Comparison of ENCODE assay signal across 1 cellular context in genomic region chr4:10456270-10457254, GRCh38.
A peak's percentile ranks its signal among the peaks of the same experiment; 100 is the strongest.
TF ChIP-seq lines count a peak whose summit lies in the region.

No MANE protein-coding gene starts in this region.

TF ChIP-seq in GM12878, 131 proteins besides CTCF, POLR2A, EP300 and RAD21 (continued from another document and continues in another):
- no peak for TF ChIP-seq CUX1 (IDR thresholded peaks at IDR 0.05; ENCODE audit: insufficient replicate concordance, low read depth, low read length)
- peak; percentile 83 for TF ChIP-seq IKZF1 (conservative IDR thresholded peaks at IDR 0.05)
- TF ChIP-seq SPI1 (IDR thresholded peaks at IDR 0.05; ENCODE audit: borderline replicate concordance, insufficient read depth, low read depth, low read length), result no peak
- TF ChIP-seq CBX5 (IDR thresholded peaks at IDR 0.05; ENCODE audit: low read depth), result peak; percentile 89; the same call in 1 of the 2 replicates
- TF ChIP-seq, protein P1, sequence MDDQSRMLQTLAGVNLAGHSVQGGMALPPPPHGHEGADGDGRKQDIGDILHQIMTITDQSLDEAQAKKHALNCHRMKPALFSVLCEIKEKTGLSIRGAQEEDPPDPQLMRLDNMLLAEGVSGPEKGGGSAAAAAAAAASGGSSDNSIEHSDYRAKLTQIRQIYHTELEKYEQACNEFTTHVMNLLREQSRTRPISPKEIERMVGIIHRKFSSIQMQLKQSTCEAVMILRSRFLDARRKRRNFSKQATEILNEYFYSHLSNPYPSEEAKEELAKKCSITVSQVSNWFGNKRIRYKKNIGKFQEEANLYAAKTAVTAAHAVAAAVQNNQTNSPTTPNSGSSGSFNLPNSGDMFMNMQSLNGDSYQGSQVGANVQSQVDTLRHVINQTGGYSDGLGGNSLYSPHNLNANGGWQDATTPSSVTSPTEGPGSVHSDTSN (IDR thresholded peaks at IDR 0.05; ENCODE audit: insufficient replicate concordance, low read depth, low read length), result no peak
- TF ChIP-seq LARP7 (IDR thresholded peaks at IDR 0.05), result peak; percentile 53
- TF ChIP-seq ZBTB4 (CRISPR knock-in tag; IDR thresholded peaks at IDR 0.05), result no peak
- TF ChIP-seq GATAD2B (conservative IDR thresholded peaks at IDR 0.05; ENCODE audit: low read depth), result peak; percentile 91; the same call in 1 of the 2 replicates
- TF ChIP-seq KLF5 (IDR thresholded peaks at IDR 0.05; ENCODE audit: partially characterized antibody), result peak; percentile 32
- TF ChIP-seq NFYA (IDR thresholded peaks at IDR 0.05; ENCODE audit: borderline replicate concordance, low read depth, low read length), result no peak
- TF ChIP-seq BCLAF1 (IDR thresholded peaks at IDR 0.05), result 0 out of 2 replicates have a peak, but pooled peaks have one; percentile 28
- no peak for TF ChIP-seq HDAC2 (IDR thresholded peaks at IDR 0.05)
- 0 out of 2 replicates have a peak, but pooled peaks have one; percentile 26 for TF ChIP-seq ELK1 (IDR thresholded peaks at IDR 0.05; ENCODE audit: low read depth, low read length)
- TF ChIP-seq, protein P2, sequence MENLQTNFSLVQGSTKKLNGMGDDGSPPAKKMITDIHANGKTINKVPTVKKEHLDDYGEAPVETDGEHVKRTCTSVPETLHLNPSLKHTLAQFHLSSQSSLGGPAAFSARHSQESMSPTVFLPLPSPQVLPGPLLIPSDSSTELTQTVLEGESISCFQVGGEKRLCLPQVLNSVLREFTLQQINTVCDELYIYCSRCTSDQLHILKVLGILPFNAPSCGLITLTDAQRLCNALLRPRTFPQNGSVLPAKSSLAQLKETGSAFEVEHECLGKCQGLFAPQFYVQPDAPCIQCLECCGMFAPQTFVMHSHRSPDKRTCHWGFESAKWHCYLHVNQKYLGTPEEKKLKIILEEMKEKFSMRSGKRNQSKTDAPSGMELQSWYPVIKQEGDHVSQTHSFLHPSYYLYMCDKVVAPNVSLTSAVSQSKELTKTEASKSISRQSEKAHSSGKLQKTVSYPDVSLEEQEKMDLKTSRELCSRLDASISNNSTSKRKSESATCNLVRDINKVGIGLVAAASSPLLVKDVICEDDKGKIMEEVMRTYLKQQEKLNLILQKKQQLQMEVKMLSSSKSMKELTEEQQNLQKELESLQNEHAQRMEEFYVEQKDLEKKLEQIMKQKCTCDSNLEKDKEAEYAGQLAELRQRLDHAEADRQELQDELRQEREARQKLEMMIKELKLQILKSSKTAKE (IDR thresholded peaks at IDR 0.05; ENCODE audit: low read depth, poor library complexity, severe bottlenecking), result no peak
- no peak for TF ChIP-seq MYC (IDR thresholded peaks at IDR 0.05; ENCODE audit: insufficient read depth, insufficient read length, insufficient replicate concordance, low read length, severe bottlenecking)
- no peak for TF ChIP-seq SUZ12 (IDR thresholded peaks at IDR 0.05; ENCODE audit: unreplicated experiment)
- TF ChIP-seq EGR1 (IDR thresholded peaks at IDR 0.05; ENCODE audit: borderline replicate concordance in 1 of 2, low read depth in 2 of 2, low read length in 2 of 2), result peak in 1 of 2 experiments; percentile 33; a peak in 1 of 3 replicates
- TF ChIP-seq JUND (IDR thresholded peaks at IDR 0.05; ENCODE audit: low read depth, low read length), result no peak
- TF ChIP-seq, protein P3, sequence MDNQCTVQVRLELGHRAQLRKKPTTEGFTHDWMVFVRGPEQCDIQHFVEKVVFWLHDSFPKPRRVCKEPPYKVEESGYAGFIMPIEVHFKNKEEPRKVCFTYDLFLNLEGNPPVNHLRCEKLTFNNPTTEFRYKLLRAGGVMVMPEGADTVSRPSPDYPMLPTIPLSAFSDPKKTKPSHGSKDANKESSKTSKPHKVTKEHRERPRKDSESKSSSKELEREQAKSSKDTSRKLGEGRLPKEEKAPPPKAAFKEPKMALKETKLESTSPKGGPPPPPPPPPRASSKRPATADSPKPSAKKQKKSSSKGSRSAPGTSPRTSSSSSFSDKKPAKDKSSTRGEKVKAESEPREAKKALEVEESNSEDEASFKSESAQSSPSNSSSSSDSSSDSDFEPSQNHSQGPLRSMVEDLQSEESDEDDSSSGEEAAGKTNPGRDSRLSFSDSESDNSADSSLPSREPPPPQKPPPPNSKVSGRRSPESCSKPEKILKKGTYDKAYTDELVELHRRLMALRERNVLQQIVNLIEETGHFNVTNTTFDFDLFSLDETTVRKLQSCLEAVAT (IDR thresholded peaks at IDR 0.05), result peak; percentile 85
- no peak for TF ChIP-seq SP1 (IDR thresholded peaks at IDR 0.05; ENCODE audit: low read depth, low read length)
- peak; percentile 91 for TF ChIP-seq ZNF207 (IDR thresholded peaks at IDR 0.05; ENCODE audit: borderline replicate concordance)
- peak; percentile 52; the same call in 1 of the 2 replicates for TF ChIP-seq SIN3A (IDR thresholded peaks at IDR 0.05; ENCODE audit: low read depth, low read length)
- TF ChIP-seq, protein P4, sequence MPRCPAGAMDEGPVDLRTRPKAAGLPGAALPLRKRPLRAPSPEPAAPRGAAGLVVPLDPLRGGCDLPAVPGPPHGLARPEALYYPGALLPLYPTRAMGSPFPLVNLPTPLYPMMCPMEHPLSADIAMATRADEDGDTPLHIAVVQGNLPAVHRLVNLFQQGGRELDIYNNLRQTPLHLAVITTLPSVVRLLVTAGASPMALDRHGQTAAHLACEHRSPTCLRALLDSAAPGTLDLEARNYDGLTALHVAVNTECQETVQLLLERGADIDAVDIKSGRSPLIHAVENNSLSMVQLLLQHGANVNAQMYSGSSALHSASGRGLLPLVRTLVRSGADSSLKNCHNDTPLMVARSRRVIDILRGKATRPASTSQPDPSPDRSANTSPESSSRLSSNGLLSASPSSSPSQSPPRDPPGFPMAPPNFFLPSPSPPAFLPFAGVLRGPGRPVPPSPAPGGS (IDR thresholded peaks at IDR 0.05; ENCODE audit: borderline replicate concordance, insufficient read depth, low read depth, low read length, poor library complexity, severe bottlenecking), result no peak
- TF ChIP-seq HCFC1 (IDR thresholded peaks at IDR 0.05; ENCODE audit: low read length), result no peak
- TF ChIP-seq BCL11A (IDR thresholded peaks at IDR 0.05; ENCODE audit: low read depth, low read length), result no peak
- TF ChIP-seq, protein P5, sequence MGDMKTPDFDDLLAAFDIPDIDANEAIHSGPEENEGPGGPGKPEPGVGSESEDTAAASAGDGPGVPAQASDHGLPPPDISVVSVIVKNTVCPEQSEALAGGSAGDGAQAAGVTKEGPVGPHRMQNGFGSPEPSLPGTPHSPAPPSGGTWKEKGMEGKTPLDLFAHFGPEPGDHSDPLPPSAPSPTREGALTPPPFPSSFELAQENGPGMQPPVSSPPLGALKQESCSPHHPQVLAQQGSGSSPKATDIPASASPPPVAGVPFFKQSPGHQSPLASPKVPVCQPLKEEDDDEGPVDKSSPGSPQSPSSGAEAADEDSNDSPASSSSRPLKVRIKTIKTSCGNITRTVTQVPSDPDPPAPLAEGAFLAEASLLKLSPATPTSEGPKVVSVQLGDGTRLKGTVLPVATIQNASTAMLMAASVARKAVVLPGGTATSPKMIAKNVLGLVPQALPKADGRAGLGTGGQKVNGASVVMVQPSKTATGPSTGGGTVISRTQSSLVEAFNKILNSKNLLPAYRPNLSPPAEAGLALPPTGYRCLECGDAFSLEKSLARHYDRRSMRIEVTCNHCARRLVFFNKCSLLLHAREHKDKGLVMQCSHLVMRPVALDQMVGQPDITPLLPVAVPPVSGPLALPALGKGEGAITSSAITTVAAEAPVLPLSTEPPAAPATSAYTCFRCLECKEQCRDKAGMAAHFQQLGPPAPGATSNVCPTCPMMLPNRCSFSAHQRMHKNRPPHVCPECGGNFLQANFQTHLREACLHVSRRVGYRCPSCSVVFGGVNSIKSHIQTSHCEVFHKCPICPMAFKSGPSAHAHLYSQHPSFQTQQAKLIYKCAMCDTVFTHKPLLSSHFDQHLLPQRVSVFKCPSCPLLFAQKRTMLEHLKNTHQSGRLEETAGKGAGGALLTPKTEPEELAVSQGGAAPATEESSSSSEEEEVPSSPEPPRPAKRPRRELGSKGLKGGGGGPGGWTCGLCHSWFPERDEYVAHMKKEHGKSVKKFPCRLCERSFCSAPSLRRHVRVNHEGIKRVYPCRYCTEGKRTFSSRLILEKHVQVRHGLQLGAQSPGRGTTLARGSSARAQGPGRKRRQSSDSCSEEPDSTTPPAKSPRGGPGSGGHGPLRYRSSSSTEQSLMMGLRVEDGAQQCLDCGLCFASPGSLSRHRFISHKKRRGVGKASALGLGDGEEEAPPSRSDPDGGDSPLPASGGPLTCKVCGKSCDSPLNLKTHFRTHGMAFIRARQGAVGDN (IDR thresholded peaks at IDR 0.05), result peak; percentile 86
- TF ChIP-seq RB1 (IDR thresholded peaks at IDR 0.05; ENCODE audit: borderline replicate concordance), result no peak; the same call in 1 of the 2 replicates
- 0 out of 4 replicates have a peak, but pooled peaks of 1 of the 2 experiments have one; percentile 24 for TF ChIP-seq BHLHE40 (IDR thresholded peaks at IDR 0.05; ENCODE audit: borderline replicate concordance in 1 of 2, low read depth in 2 of 2, low read length in 1 of 2)
- peak; percentile 48; the same call in 1 of the 2 replicates for TF ChIP-seq GABPA (IDR thresholded peaks at IDR 0.05; ENCODE audit: low read depth)
